3 cellular contexts compared by ENCODE assay signal in the genomic region with DNA sequence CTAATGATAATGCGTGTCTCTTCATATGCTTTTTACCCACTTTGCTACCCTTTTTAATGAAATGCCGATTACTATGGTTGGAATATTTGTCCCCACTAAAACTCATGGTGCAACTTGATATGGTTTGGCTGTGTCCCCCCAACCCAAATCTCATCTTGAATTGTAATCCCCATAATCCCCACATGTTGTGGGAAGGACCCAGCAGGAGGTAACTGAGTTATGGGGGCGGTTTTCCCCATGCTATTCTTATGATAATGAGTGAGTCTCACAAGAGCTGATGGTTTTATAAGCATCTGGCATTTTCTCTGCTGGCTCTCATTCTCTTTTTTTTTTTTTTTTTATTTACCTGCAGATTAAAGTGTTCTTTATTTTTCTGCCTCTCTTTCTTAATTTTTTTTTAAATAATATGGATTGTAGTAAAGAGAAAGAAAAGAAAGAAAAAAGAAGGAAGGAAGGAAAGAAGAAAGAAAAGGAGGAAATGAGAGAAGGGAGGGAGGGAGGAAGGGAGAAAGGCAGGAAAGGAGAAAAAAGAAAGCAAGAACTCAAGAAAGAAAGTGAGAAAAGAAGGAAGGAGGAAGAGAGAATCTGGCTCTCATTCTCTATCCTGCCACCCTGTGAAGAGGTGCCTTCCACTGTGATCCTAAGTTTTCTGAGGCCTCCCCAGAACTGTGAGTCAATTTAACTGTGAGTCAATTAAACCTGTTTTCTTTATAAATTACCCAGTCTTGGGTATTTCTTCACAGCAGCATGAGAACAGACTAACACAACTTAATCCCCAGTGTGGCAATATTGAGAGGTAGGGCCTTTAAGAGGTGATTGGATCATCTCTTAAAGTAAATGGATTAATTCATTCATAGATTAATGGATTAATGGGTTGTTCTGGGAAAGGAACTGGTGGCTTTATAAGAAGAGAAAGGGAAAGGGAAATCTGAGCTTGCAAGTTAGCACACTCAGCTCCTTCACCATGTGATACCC. TPM values are rescaled to one million over a fixed set of nuclear protein-coding genes. Genes with fewer than 3 reads are reported as not detected.
"Had no signal": no experiment of that assay in that cellular context is flagged by ENCODE, and none has a peak within 500 bp of the region (broad histone marks: within the 10 kb centered on the region; RNA-seq: fewer than 3 reads in every experiment).

No MANE protein-coding gene starts in this region.

RNA-seq across cellular contexts. Expression of a gene that starts 19.1 kb away (rescaled TPM):
- total RNA-seq: activated B cell treated with CpG ODN at 0.5 μM for 24 hours had no signal

RNA-seq across cellular contexts. Expression of a gene that starts 57.1 kb away (rescaled TPM):
- total RNA-seq: activated CD8-positive, alpha-beta memory T cell treated with anti-CD3 and anti-CD28 coated beads, Interleukin-2, amount 10 ng/mL, durations not matched to agents 7 days and 5 days; activated CD8-positive, alpha-beta T cell treated with anti-CD3 and anti-CD28 coated beads, Interleukin-2, amount 10 ng/mL, durations not matched to agents 7 days and 5 days had no signal
